Comparison of ENCODE assay signal across 20 cellular contexts in genomic region chrX:125532411-125533089, GRCh38.
"Had no signal": no experiment of that assay in that cellular context is flagged by ENCODE, and none has a peak within 500 bp of the region (broad histone marks: within the 10 kb centered on the region; RNA-seq: fewer than 3 reads in every experiment).

No MANE protein-coding gene starts in this region.

- ATAC-seq: gastrocnemius medialis; natural killer cell; psoas muscle; right cardiac atrium; stimulated activated effector memory CD8-positive, alpha-beta T cell treated with anti-CD3 and anti-CD28 coated beads, Interleukin-12 subunit alpha, Interleukin-12 subunit beta, amount 100 ng/mL, for 72 hours had no signal

- H3K27me3 ChIP-seq: gastrocnemius medialis, ovary, sigmoid colon, stomach, thyroid gland had no signal

- H3K36me3 ChIP-seq: gastrocnemius medialis, ovary, sigmoid colon, stomach, thyroid gland had no signal

- H3K4me1 ChIP-seq: gastrocnemius medialis, psoas muscle, sigmoid colon, stomach, thyroid gland had no signal

- H3K9me3 ChIP-seq: gastrocnemius medialis, ovary, psoas muscle, sigmoid colon, thyroid gland had no signal

- FAIRE-seq: colon, keratinocyte had no signal

- H3K4me3 ChIP-seq: dorsolateral prefrontal cortex, gastrocnemius medialis, ovary, psoas muscle, sigmoid colon, stomach, thyroid gland had no signal

- H3K27ac ChIP-seq: dorsolateral prefrontal cortex, gastrocnemius medialis, ovary, psoas muscle, sigmoid colon, stomach, thyroid gland had no signal

- DNase-seq: dorsolateral prefrontal cortex; effector CD4-positive, alpha-beta T cell; gastrocnemius medialis; head of caudate nucleus; mammary epithelial cell; natural killer cell; occipital lobe; ovary; psoas muscle; sigmoid colon; stimulated activated CD4-positive, alpha-beta T cell treated with anti-CD3 and anti-CD28 coated beads, Interleukin-2, amount 100 ng/mL, for 24 hours; stimulated activated CD4-positive, alpha-beta T cell treated with anti-CD3 and anti-CD28 coated beads, Interleukin-4, amount 100 ng/mL, for 24 hours; stimulated activated naive CD4-positive, alpha-beta T cell treated with Interleukin-2 at 50 U/mL for 16 hours; stomach; trophoblast cell had no signal
